In genomic region chr6:44000164-44000842, GRCh38 we compare ENCODE assay signal across 8 cellular contexts.
DNase-seq lines count a peak whose midpoint lies in the region; ATAC-seq, FAIRE-seq and TF ChIP-seq lines count a peak whose summit lies in the region.

No MANE protein-coding gene starts in this region.

- H3K18ac ChIP-seq in H1 (ENCODE audit: extremely low read depth, low read length), result peak overlapping the region; percentile 95; the same call in 1 of the 2 replicates

- no peak overlapping the region for H3K4me3 Mint-ChIP-seq in type B pancreatic cell

- peak overlapping the region; percentile 10 to 59; a peak in 2 of 4 replicates for H3K4me2 ChIP-seq in H1 (ENCODE audit: insufficient read depth in 1 of 2, low read depth in 2 of 2, low read length in 2 of 2)

- H3K27ac Mint-ChIP-seq in type B pancreatic cell, result peak overlapping the region; percentile 26

- TF ChIP-seq CTCF in GM06990 (IDR thresholded peaks at IDR 0.05; ENCODE audit: insufficient read depth, low read length, poor library complexity, severe bottlenecking) (no peak), H1 (IDR thresholded peaks at IDR 0.05; ENCODE audit: control extremely low read depth in 1 of 3, insufficient read depth in 1 of 3, low read depth in 1 of 3, low read length in 3 of 3) (no peak), type B pancreatic cell (conservative IDR thresholded peaks at IDR 0.05) (no peak), stomach (IDR thresholded peaks at IDR 0.05) (no peak)

- H2BK15ac ChIP-seq in H1 (ENCODE audit: low read length), result no peak overlapping the region

- peak overlapping the region; percentile 68; the same call in 1 of the 2 replicates for H4K8ac ChIP-seq in H1 (ENCODE audit: extremely low read depth, insufficient read depth, low read length)

- peak overlapping the region; percentile 97 for H2BK5ac ChIP-seq in H1 (ENCODE audit: low read depth, low read length)

- CTCF ChIA-PET in H1 (lab: Charles Lee; ENCODE audit: partially characterized antibody), result interaction anchor here (0.6 to 24.5 kb wide), 21 partner anchors 8 to 331 kb away, joined by 3 to 331 read pairs (median 5); no protein-coding TSS in a partner anchor

- no peak for FAIRE-seq in H1 (lab: Jason Lieb, UNC)

- no peaks in the 10 kb centered on the region for H3K79me2 ChIP-seq in H1 (ENCODE audit: control insufficient read depth in 1 of 2, insufficient read depth in 2 of 2, low read length in 2 of 2)

- no peaks in the 10 kb centered on the region for H3K9me3 ChIP-seq in H1 (ENCODE audit: insufficient read depth in 2 of 2, low read depth in 1 of 2, low read length in 1 of 2)
- H3K9me3 ChIP-seq in stomach, result no peaks in the 10 kb centered on the region

- peak overlapping the region; percentile 41 for H2BK12ac ChIP-seq in H1 (ENCODE audit: low read depth, low read length)

- TF ChIP-seq POLR2A in H1 (IDR thresholded peaks at IDR 0.05; ENCODE audit: control extremely low read depth in 1 of 2, low read depth in 2 of 2, low read length in 2 of 2) (no peak), stomach (IDR thresholded peaks at IDR 0.05) (no peak)

- H3K4me1 ChIP-seq in H1 (replicated peaks in 1 of 4; ENCODE audit: control insufficient read depth in 3 of 4, insufficient read depth in 4 of 4, low read length in 3 of 4), result peaks cover 0 to 43% (median 30%) of the 10 kb centered on the region in 4 experiments; a peak in 6 of 7 replicates
- peaks cover 8 to 33% (median 17%) of the 10 kb centered on the region in 4 donors for H3K4me1 ChIP-seq in stomach

- ATAC-seq in GM21825 (IDR thresholded peaks at IDR 0.05; ENCODE audit: unreplicated experiment) (peak; percentile 47), HG03280 (IDR thresholded peaks at IDR 0.05; ENCODE audit: unreplicated experiment) (no peak), HG03175 (IDR thresholded peaks at IDR 0.05; ENCODE audit: unreplicated experiment) (no peak)

- POLR2A ChIA-PET in H1 (lab: Charles Lee; ENCODE audit: partially characterized antibody), result no interaction called here

- H3K4ac ChIP-seq in H1 (replicated peaks; ENCODE audit: insufficient read length, low read depth, low read length), result no peak overlapping the region

- H3K4me3 ChIP-seq in GM06990 (replicated peaks; ENCODE audit: low read depth, low read length) (peak overlapping the region; percentile 43), H1 (ENCODE audit: extremely low read depth in 1 of 4, insufficient read depth in 2 of 4, low read depth in 3 of 4, low read length in 4 of 4) (no peak overlapping the region), stomach (no peak overlapping the region)

- H3K23ac ChIP-seq in H1 (ENCODE audit: insufficient read length), result no peak overlapping the region

- H3K79me1 ChIP-seq in H1 (ENCODE audit: low read depth, low read length), result no peaks in the 10 kb centered on the region

- no peaks in the 10 kb centered on the region for H3K36me3 Mint-ChIP-seq in type B pancreatic cell

- no peak overlapping the region for H4K5ac ChIP-seq in H1 (ENCODE audit: insufficient read length, low read depth, low read length)

- 0 out of 2 replicates have a peak overlapping the region, but pooled peaks have one; percentile 22 for H3K27ac ChIP-seq in H1 (ENCODE audit: low read depth, low read length)
- H3K27ac ChIP-seq in stomach, result no peak overlapping the region

- peaks cover 38% of the 10 kb centered on the region for H3K27me3 Mint-ChIP-seq in type B pancreatic cell

- H2AFZ ChIP-seq in H1 (ENCODE audit: low read length), result no peak overlapping the region; the same call in 1 of the 2 replicates

- no peak for TF ChIP-seq RAD21 in H1 (IDR thresholded peaks at IDR 0.05 in 1 of 2, conservative IDR thresholded peaks at IDR 0.05 in 1 of 2; ENCODE audit: low read depth in 2 of 2, low read length in 2 of 2)

- peaks cover 16% of the 10 kb centered on the region for H3K23me2 ChIP-seq in H1 (ENCODE audit: low read depth, low read length)

- no peaks in the 10 kb centered on the region for H3K9me3 Mint-ChIP-seq in type B pancreatic cell

- peak; percentile 84 for DNase-seq in GM06990 (ENCODE audit: extremely low read depth, insufficient read length)
- peak; percentile 84 for DNase-seq in NCI-H774 (lab: John Stamatoyannopoulos, UW)
- no peak for DNase-seq in H1 (ENCODE audit: low read depth in 1 of 2, low spot score in 2 of 2)
- DNase-seq in type B pancreatic cell (ENCODE audit: extremely low spot score, unreplicated experiment), result no peak
- no peak for DNase-seq in stomach

- H3K36me3 ChIP-seq in GM06990 (ENCODE audit: control insufficient read depth, insufficient read depth, low read length), result no peaks in the 10 kb centered on the region
- H3K36me3 ChIP-seq in H1 (ENCODE audit: control insufficient read depth in 2 of 4, insufficient read depth in 4 of 4, low read length in 3 of 4), result no peaks in the 10 kb centered on the region
- no peaks in the 10 kb centered on the region for H3K36me3 ChIP-seq in stomach

- H4K20me1 ChIP-seq in H1 (replicated peaks in 1 of 2; ENCODE audit: control insufficient read depth in 1 of 2, insufficient read depth in 2 of 2, low read length in 2 of 2), result no peaks in the 10 kb centered on the region

- H2AK5ac ChIP-seq in H1 (ENCODE audit: low read depth, low read length), result peak overlapping the region; percentile 32; the same call in 1 of the 2 replicates

- peaks cover 15% of the 10 kb centered on the region for H3K4me1 Mint-ChIP-seq in type B pancreatic cell (ENCODE audit: unreplicated experiment)

- H3K56ac ChIP-seq in H1 (replicated peaks; ENCODE audit: insufficient read length, low read depth, low read length), result no peak overlapping the region

- no peak overlapping the region for H3K14ac ChIP-seq in H1 (ENCODE audit: insufficient read length)

- peak overlapping the region; percentile 78 for H2BK20ac ChIP-seq in H1 (ENCODE audit: low read length)

- TF ChIP-seq EP300 in H1 (IDR thresholded peaks at IDR 0.05; ENCODE audit: borderline replicate concordance in 1 of 2, low read depth in 2 of 2, low read length in 2 of 2) (no peak), stomach (IDR thresholded peaks at IDR 0.05) (no peak)

- 59% methylated on average over 13 of the region's 14 CpGs; no CpG with 5 or more reads in 1 of the 2 experiments for WGBS in H1 (ENCODE audit: extremely low coverage in 1 of 2, insufficient coverage in 1 of 2, insufficient read length in 1 of 2, insufficient replicate concordance in 2 of 2, low coverage in 1 of 2, low lambda C conversion rate in 2 of 2, missing lambda C conversion rate in 1 of 2), 2 experiments
- WGBS in stomach, 5 donors, result 63 to 75% (median 70%) methylated on average over 13 to 14 of the region's 14 CpGs

- H4K91ac ChIP-seq in H1 (replicated peaks; ENCODE audit: insufficient read length, low read length), result peak overlapping the region; percentile 82

- H3K27me3 ChIP-seq in GM06990 (replicated peaks; ENCODE audit: control insufficient read depth, insufficient read depth, low read length) (peaks cover 2% of the 10 kb centered on the region), H1 (replicated peaks in 1 of 4; ENCODE audit: control insufficient read depth in 3 of 4, extremely low read depth in 1 of 4, insufficient read depth in 3 of 4, low read length in 3 of 4) (peaks cover 0 to 18% (median 9%) of the 10 kb centered on the region in 4 experiments; a peak in 5 of 7 replicates), stomach (peaks cover 0 to 52% (median 26%) of the 10 kb centered on the region in 3 donors)

- intact Hi-C loops in stomach (cut with DNase I; ENCODE audit: low total_unique reads), result no loop called here

- no peak overlapping the region for H3K9ac ChIP-seq in H1 (replicated peaks in 1 of 4; ENCODE audit: extremely low read depth in 1 of 4, low read depth in 3 of 4, low read length in 3 of 4)

- H2BK120ac ChIP-seq in H1 (replicated peaks; ENCODE audit: low read depth, low read length), result no peak overlapping the region

TF ChIP-seq in H1, 55 proteins besides CTCF, POLR2A, EP300 and RAD21:
- TF ChIP-seq CREB1 (IDR thresholded peaks at IDR 0.05), result 0 out of 2 replicates have a peak, but pooled peaks have one; percentile 65
- TF ChIP-seq SP1 (IDR thresholded peaks at IDR 0.05; ENCODE audit: low read depth, low read length), result no peak

Comparison
In these comparisons a context has a peak if more than half of its experiments do, and no peak if none do; other contexts are left out.
1. DNase-seq: peak in GM06990 (single experiment) and NCI-H774 (single experiment); none in H1 (0 of 2), type B pancreatic cell (single experiment) and stomach (single experiment).